1 cellular context compared by ENCODE assay signal in genomic region chr4:55545681-55546632, GRCh38.
TF ChIP-seq lines count a peak whose summit lies in the region.

No MANE protein-coding gene starts in this region.

TF ChIP-seq in HEK293, 187 proteins besides CTCF, POLR2A, EP300 and RAD21 (continued from another document):
- TF ChIP-seq ZXDB (tag by site-specific recombination; IDR thresholded peaks at IDR 0.05) = 0 out of 2 replicates have a peak, but pooled peaks have one; percentile 26
- TF ChIP-seq ZBTB8A (tag by site-specific recombination; IDR thresholded peaks at IDR 0.05) = peak; percentile 91
